Comparison of ENCODE assay signal across 8 cellular contexts in genomic region chr15:94412979-94413741, GRCh38.
DNase-seq lines count a peak whose midpoint lies in the region; ATAC-seq lines count a peak whose summit lies in the region.

No MANE protein-coding gene starts in this region.

- no peak overlapping the region for H3K14ac ChIP-seq in neuronal stem cell (ENCODE audit: low read length)

- H2BK120ac ChIP-seq in neuronal stem cell (ENCODE audit: low read depth, low read length), result no peak overlapping the region

- peaks cover 0 to 7% (median 0%) of the 10 kb centered on the region in 3 experiments for H3K27me3 ChIP-seq in neuronal stem cell (ENCODE audit: control insufficient read depth in 3 of 3, insufficient read depth in 3 of 3, low read depth in 1 of 3, low read length in 3 of 3)

- no peak overlapping the region for H3K4me3 ChIP-seq in neuronal stem cell (ENCODE audit: low read length in 2 of 2)

- no peak overlapping the region for H3K23ac ChIP-seq in neuronal stem cell (ENCODE audit: low read depth, low read length, poor library complexity)

- H2AK5ac ChIP-seq in neuronal stem cell (ENCODE audit: low read depth, low read length), result no peak overlapping the region

- H3K27ac ChIP-seq in neuronal stem cell (replicated peaks; ENCODE audit: low read length), result no peak overlapping the region

- no peak overlapping the region for H3K9ac ChIP-seq in neuronal stem cell (ENCODE audit: low read depth, low read length, poor library complexity)

- no peak overlapping the region for H2AFZ ChIP-seq in neuronal stem cell (ENCODE audit: low read length)

- H4K91ac ChIP-seq in neuronal stem cell (ENCODE audit: low read depth, low read length, poor library complexity), result no peak overlapping the region

- H3K36me3 ChIP-seq in neuronal stem cell (replicated peaks in 1 of 2; ENCODE audit: control insufficient read depth in 2 of 2, insufficient read depth in 2 of 2, low read length in 2 of 2), result no peaks in the 10 kb centered on the region

- H2BK12ac ChIP-seq in neuronal stem cell (ENCODE audit: low read length), result no peak overlapping the region

- no peak overlapping the region for H2BK15ac ChIP-seq in neuronal stem cell (ENCODE audit: low read length)

- no CpG with 5 or more reads among the region's 6 CpGs for WGBS in neuronal stem cell (ENCODE audit: extremely low coverage in 2 of 2, insufficient read length in 2 of 2, insufficient replicate concordance in 1 of 2), 2 donors

- no peaks in the 10 kb centered on the region for H3K79me1 ChIP-seq in neuronal stem cell (ENCODE audit: low read depth, low read length)

- DNase-seq in COR-L47 (lab: John Stamatoyannopoulos, UW) (peak; percentile 73), NCI-H2081 (lab: John Stamatoyannopoulos, UW) (peak; percentile 48 to 64), dermis blood vessel endothelial cell (peak; percentile 62), neuronal stem cell (ENCODE audit: low spot score) (peak; percentile 27), NCI-H2196 (lab: John Stamatoyannopoulos, UW; ENCODE audit: unreplicated experiment) (no peak)

- H3K18ac ChIP-seq in neuronal stem cell (ENCODE audit: low read length), result no peak overlapping the region

- H3K4ac ChIP-seq in neuronal stem cell (ENCODE audit: low read length), result no peak overlapping the region

- ATAC-seq in GM21528 (IDR thresholded peaks at IDR 0.05; ENCODE audit: low FRiP score, unreplicated experiment) (peak; percentile 68), HG03045 (IDR thresholded peaks at IDR 0.05; ENCODE audit: unreplicated experiment) (no peak), HG03280 (IDR thresholded peaks at IDR 0.05; ENCODE audit: unreplicated experiment) (no peak)

- H3K9me3 ChIP-seq in neuronal stem cell (replicated peaks in 1 of 2; ENCODE audit: control insufficient read depth in 2 of 2, insufficient read depth in 1 of 2, low read depth in 1 of 2, low read length in 2 of 2), result no peaks in the 10 kb centered on the region

- H3K4me2 ChIP-seq in neuronal stem cell (ENCODE audit: insufficient read depth, low read length, poor library complexity, severe bottlenecking), result no peak overlapping the region

- no peak overlapping the region for H2BK5ac ChIP-seq in neuronal stem cell (ENCODE audit: low read length)

- H4K8ac ChIP-seq in neuronal stem cell (ENCODE audit: low read depth, low read length), result no peak overlapping the region

- H3K4me1 ChIP-seq in neuronal stem cell (ENCODE audit: control insufficient read depth in 2 of 2, insufficient read depth in 1 of 2, low read depth in 1 of 2, low read length in 2 of 2), result peaks cover 3 to 4% of the 10 kb centered on the region in 2 donors
